ENCODE assay signal across 14 cellular contexts in genomic region chr5:152634596-152634995, GRCh38.
DNase-seq lines count a peak whose midpoint lies in the region; ATAC-seq and TF ChIP-seq lines count a peak whose summit lies in the region.
"Had no signal": no experiment of that assay in that cellular context is flagged by ENCODE, and none has a peak within 500 bp of the region (broad histone marks: within the 10 kb centered on the region; RNA-seq: fewer than 3 reads in every experiment).

No MANE protein-coding gene starts in this region.

- intact Hi-C loops in left ventricle myocardium superior (cut with micrococcal nuclease) = no loop called here

- CTCF ChIA-PET in activated CD4-positive, alpha-beta T cell treated with anti-CD3 and anti-CD28 coated beads, Interleukin-2, amount 10 ng/mL, durations not matched to agents 7 days and 5 days (lab: Charles Lee) = no interaction called here

- no peaks in the 10 kb centered on the region for H3K4me1 Mint-ChIP-seq in activated CD4-positive, alpha-beta T cell treated with anti-CD3 and anti-CD28 coated beads, Interleukin-2, amount 10 ng/mL, durations not matched to agents 7 days and 5 days
- H3K4me1 Mint-ChIP-seq: stimulated activated naive CD8-positive, alpha-beta T cell treated with anti-CD3 and anti-CD28 coated beads, Interleukin-15, amount 100 ng/mL, for 72 hours had no signal

- DNase-seq in NCI-H1417 (lab: John Stamatoyannopoulos, UW) = peak; percentile 67 to 89 (median 78)
- DNase-seq in NCI-H1417 treated with DMSO at 0.1 percent for 48 hours (lab: John Stamatoyannopoulos, UW) = no peak
- DNase-seq in NCI-H510A treated with DMSO at 0.1 percent for 48 hours (lab: John Stamatoyannopoulos, UW) = peak; percentile 24
- peak; percentile 22 for DNase-seq in left ventricle myocardium superior
- DNase-seq in retinal pigment epithelial cell (ENCODE audit: low read depth) = peak; percentile 44
- no peak for DNase-seq in activated T-cell treated with anti-CD3 and anti-CD28 coated beads, Interleukin-2, amount 50 U/mL, for 48 hours
- no peak for DNase-seq in activated CD4-positive, alpha-beta T cell treated with anti-CD3 and anti-CD28 coated beads, Interleukin-2, amount 10 ng/mL, durations not matched to agents 7 days and 5 days
- DNase-seq: esophagus squamous epithelium; MG63; RPMI8226; stimulated activated CD4-positive, alpha-beta T cell treated with anti-CD3 and anti-CD28 coated beads, Interleukin-4, amount 100 ng/mL, for 1 hour; stimulated activated naive CD8-positive, alpha-beta T cell treated with anti-CD3 and anti-CD28 coated beads, Interleukin-15, amount 100 ng/mL, for 72 hours had no signal

- no peaks in the 10 kb centered on the region for H3K9me3 Mint-ChIP-seq in activated CD4-positive, alpha-beta T cell treated with anti-CD3 and anti-CD28 coated beads, Interleukin-2, amount 10 ng/mL, durations not matched to agents 7 days and 5 days

- POLR2A ChIA-PET in activated CD4-positive, alpha-beta T cell treated with anti-CD3 and anti-CD28 coated beads, Interleukin-2, amount 10 ng/mL, durations not matched to agents 7 days and 5 days (lab: Charles Lee) = no interaction called here

- TF ChIP-seq CTCF in retinal pigment epithelial cell (conservative IDR thresholded peaks at IDR 0.05; ENCODE audit: low read depth, low read length) = no peak

- no peak overlapping the region for H3K27ac Mint-ChIP-seq in activated CD4-positive, alpha-beta T cell treated with anti-CD3 and anti-CD28 coated beads, Interleukin-2, amount 10 ng/mL, durations not matched to agents 7 days and 5 days

- H3K4me3 ChIP-seq in retinal pigment epithelial cell (ENCODE audit: low read length) = no peak overlapping the region
- H3K4me3 ChIP-seq: A549, esophagus squamous epithelium, MG63 had no signal

- H3K27me3 Mint-ChIP-seq in activated CD4-positive, alpha-beta T cell treated with anti-CD3 and anti-CD28 coated beads, Interleukin-2, amount 10 ng/mL, durations not matched to agents 7 days and 5 days = no peaks in the 10 kb centered on the region
- H3K27me3 Mint-ChIP-seq: stimulated activated naive CD8-positive, alpha-beta T cell treated with anti-CD3 and anti-CD28 coated beads, Interleukin-15, amount 100 ng/mL, for 72 hours had no signal

- no peaks in the 10 kb centered on the region for H3K36me3 Mint-ChIP-seq in activated CD4-positive, alpha-beta T cell treated with anti-CD3 and anti-CD28 coated beads, Interleukin-2, amount 10 ng/mL, durations not matched to agents 7 days and 5 days (ENCODE audit: low read depth)

- ATAC-seq in left ventricle myocardium superior = peak; percentile 56
- no peak for ATAC-seq in GM19452 (IDR thresholded peaks at IDR 0.05; ENCODE audit: unreplicated experiment)
- ATAC-seq: A549; stimulated activated naive CD8-positive, alpha-beta T cell treated with anti-CD3 and anti-CD28 coated beads, Interleukin-15, amount 100 ng/mL, for 72 hours had no signal

- H3K4me3 Mint-ChIP-seq in activated CD4-positive, alpha-beta T cell treated with anti-CD3 and anti-CD28 coated beads, Interleukin-2, amount 10 ng/mL, durations not matched to agents 7 days and 5 days = no peak overlapping the region
- H3K4me3 Mint-ChIP-seq: stimulated activated naive CD8-positive, alpha-beta T cell treated with anti-CD3 and anti-CD28 coated beads, Interleukin-15, amount 100 ng/mL, for 72 hours had no signal

Comparison
In these comparisons a context has a peak if more than half of its experiments do, and no peak if none do; other contexts are left out.
1. DNase-seq: peak in NCI-H1417 (3 of 3), NCI-H510A treated with DMSO at 0.1 percent for 48 hours (single experiment), left ventricle myocardium superior (single experiment) and retinal pigment epithelial cell (single experiment); none in NCI-H1417 treated with DMSO at 0.1 percent for 48 hours (single experiment), activated T-cell treated with anti-CD3 and anti-CD28 coated beads, Interleukin-2, amount 50 U/mL, for 48 hours (0 of 2) and activated CD4-positive, alpha-beta T cell treated with anti-CD3 and anti-CD28 coated beads, Interleukin-2, amount 10 ng/mL, durations not matched to agents 7 days and 5 days (single experiment).